Comparison of ENCODE assay signal across 26 cellular contexts in genomic region chr5:122943050-122943698, GRCh38.
DNase-seq lines count a peak whose midpoint lies in the region; ATAC-seq and TF ChIP-seq lines count a peak whose summit lies in the region.
"Had no signal": no experiment of that assay in that cellular context is flagged by ENCODE, and none has a peak within 500 bp of the region (broad histone marks: within the 10 kb centered on the region; RNA-seq: fewer than 3 reads in every experiment).

No MANE protein-coding gene starts in this region.

- CTCF ChIA-PET in MCF 10A (lab: Yijun Ruan, JAX) = interaction anchor here (0.6 to 1.4 kb wide), 3 partner anchors 20 to 47 kb away, joined by 4 to 5 read pairs (median 4); no protein-coding TSS in a partner anchor

- H3K4me3 ChIP-seq in breast epithelium (no peak overlapping the region), fibroblast of lung (replicated peaks in 1 of 4; ENCODE audit: control extremely low read depth in 1 of 4, insufficient read depth in 1 of 4, low read depth in 3 of 4, low read length in 4 of 4) (no peak overlapping the region), Peyer's patch (no peak overlapping the region)
- H3K4me3 ChIP-seq: A549, adrenal gland, gastroesophageal sphincter, lower lobe of right lung, prostate gland, sigmoid colon, stomach had no signal

- no peak for ATAC-seq in activated T-cell treated with anti-CD3 and anti-CD28 coated beads, Interleukin-2, amount 50 U/mL, for 4 hours
- ATAC-seq: A549; gastroesophageal sphincter; lower lobe of right lung; naive thymus-derived CD8-positive, alpha-beta T cell had no signal

- no peak for TF ChIP-seq POLR2A in breast epithelium (IDR thresholded peaks at IDR 0.05)
- no peak for TF ChIP-seq POLR2A in Peyer's patch (IDR thresholded peaks at IDR 0.05)

- POLR2A ChIA-PET in MCF 10A (lab: Yijun Ruan, JAX) = interaction anchor here (1.0 kb wide), 1 partner anchor 568 kb away, joined by 3 read pairs; no protein-coding TSS in a partner anchor

- H3K9ac ChIP-seq in fibroblast of lung (ENCODE audit: insufficient read depth, low read length) = no peak overlapping the region

- H3K4me1 ChIP-seq in breast epithelium (no peaks in the 10 kb centered on the region), fibroblast of lung (ENCODE audit: control insufficient read depth, extremely low read depth, insufficient read depth, low read length) (no peaks in the 10 kb centered on the region), Peyer's patch (peaks cover 0 to 1% (median 0%) of the 10 kb centered on the region in 4 donors)
- H3K4me1 ChIP-seq: adrenal gland, prostate gland had no signal

- H3K4me1 Mint-ChIP-seq in MCF 10A (ENCODE audit: insufficient read depth, unreplicated experiment) (peaks cover 16% of the 10 kb centered on the region), type B pancreatic cell (ENCODE audit: unreplicated experiment) (peaks cover 22% of the 10 kb centered on the region)
- peaks cover 3% of the 10 kb centered on the region for H3K4me1 Mint-ChIP-seq in activated T-cell treated with anti-CD3 and anti-CD28 coated beads, Interleukin-2, amount 50 U/mL, for 4 hours (ENCODE audit: low read depth)
- H3K4me1 Mint-ChIP-seq: activated naive CD4-positive, alpha-beta T cell treated with anti-CD3 and anti-CD28 coated beads, Interleukin-2, amount 10 ng/mL, durations not matched to agents 7 days and 5 days; naive thymus-derived CD8-positive, alpha-beta T cell had no signal

- BruUV-seq in MCF 10A (replicated peaks; lab: Mats Ljungman, UMichigan) = no TSS peak

- no peaks in the 10 kb centered on the region for H3K79me2 ChIP-seq in fibroblast of lung (ENCODE audit: control insufficient read depth, insufficient read depth, low read length)

- intact Hi-C loops in MCF 10A (cut with micrococcal nuclease) (no loop called here), breast epithelium (cut with DNase I; ENCODE audit: low total_unique reads) (no loop called here)

- H4K20me1 ChIP-seq in fibroblast of lung (ENCODE audit: control insufficient read depth, extremely low read depth, insufficient read depth, low read length) = no peaks in the 10 kb centered on the region

- peak overlapping the region; percentile 4 for H3K27ac Mint-ChIP-seq in MCF 10A (ENCODE audit: low read depth, unreplicated experiment)
- H3K27ac Mint-ChIP-seq in type B pancreatic cell = no peak overlapping the region
- H3K27ac Mint-ChIP-seq: activated naive CD4-positive, alpha-beta T cell treated with anti-CD3 and anti-CD28 coated beads, Interleukin-2, amount 10 ng/mL, durations not matched to agents 7 days and 5 days; CD4-positive, CD25-positive, alpha-beta regulatory T cell; IgD-negative memory B cell; naive thymus-derived CD8-positive, alpha-beta T cell had no signal

- H3K27ac ChIP-seq in breast epithelium = no peak overlapping the region
- no peak overlapping the region for H3K27ac ChIP-seq in fibroblast of lung (ENCODE audit: insufficient read depth, low read length)
- H3K27ac ChIP-seq in Peyer's patch = no peak overlapping the region
- H3K27ac ChIP-seq: A549, adrenal gland, gastroesophageal sphincter, lower lobe of right lung, prostate gland, stomach had no signal

- H3K9me3 Mint-ChIP-seq in MCF 10A (ENCODE audit: unreplicated experiment) (no peaks in the 10 kb centered on the region), type B pancreatic cell (peaks cover 8% of the 10 kb centered on the region)
- H3K9me3 Mint-ChIP-seq in activated T-cell treated with anti-CD3 and anti-CD28 coated beads, Interleukin-2, amount 50 U/mL, for 4 hours = no peaks in the 10 kb centered on the region
- H3K9me3 Mint-ChIP-seq: activated naive CD4-positive, alpha-beta T cell treated with anti-CD3 and anti-CD28 coated beads, Interleukin-2, amount 10 ng/mL, durations not matched to agents 7 days and 5 days; CD4-positive, CD25-positive, alpha-beta regulatory T cell; IgD-negative memory B cell; naive thymus-derived CD8-positive, alpha-beta T cell had no signal

- DNase-seq in MCF 10A (ENCODE audit: unreplicated experiment) (no peak), breast epithelium (ENCODE audit: low spot score in 2 of 2) (no peak), NCI-H2171 (lab: John Stamatoyannopoulos, UW) (peak; percentile 21), fibroblast of lung (ENCODE audit: low read depth in 2 of 2) (no peak), type B pancreatic cell (ENCODE audit: extremely low spot score, unreplicated experiment) (no peak), NCI-H2196 treated with DMSO at 0.1 percent for 48 hours (lab: John Stamatoyannopoulos, UW; ENCODE audit: unreplicated experiment) (no peak), Peyer's patch (no peak)
- DNase-seq in activated T-cell treated with anti-CD3 and anti-CD28 coated beads, Interleukin-2, amount 50 U/mL, for 4 hours = no peak
- DNase-seq: activated CD4-positive, alpha-beta T cell treated with anti-CD3 and anti-CD28 coated beads, Interleukin-2, amount 50 U/mL, for 4 hours; activated naive CD4-positive, alpha-beta T cell treated with anti-CD3 and anti-CD28 coated beads, Interleukin-2, amount 10 ng/mL, durations not matched to agents 7 days and 5 days; adrenal gland; CD4-positive, CD25-positive, alpha-beta regulatory T cell; cerebellar nuclear complex; hippocampal formation; lower lobe of right lung; naive thymus-derived CD8-positive, alpha-beta T cell; NCI-H1092; NCI-H774; occipital lobe; sigmoid colon; stimulated activated CD4-positive, alpha-beta T cell treated with anti-CD3 and anti-CD28 coated beads, Interleukin-4, amount 100 ng/mL, for 1 hour; stomach had no signal

- no peaks in the 10 kb centered on the region for H3K27me3 ChIP-seq in breast epithelium
- no peaks in the 10 kb centered on the region for H3K27me3 ChIP-seq in fibroblast of lung (ENCODE audit: control insufficient read depth, insufficient read depth, low read length)
- no peaks in the 10 kb centered on the region for H3K27me3 ChIP-seq in Peyer's patch
- H3K27me3 ChIP-seq: adrenal gland, gastroesophageal sphincter, sigmoid colon, stomach had no signal

- H3K4me2 ChIP-seq in fibroblast of lung (ENCODE audit: extremely low read depth, insufficient read depth, low read length) = peak overlapping the region; percentile 19
- H3K4me2 ChIP-seq: A549 had no signal

- H3K4me3 Mint-ChIP-seq in MCF 10A (ENCODE audit: unreplicated experiment) (no peak overlapping the region), type B pancreatic cell (peak overlapping the region; percentile 6)
- H3K4me3 Mint-ChIP-seq in activated T-cell treated with anti-CD3 and anti-CD28 coated beads, Interleukin-2, amount 50 U/mL, for 4 hours = no peak overlapping the region
- H3K4me3 Mint-ChIP-seq: activated naive CD4-positive, alpha-beta T cell treated with anti-CD3 and anti-CD28 coated beads, Interleukin-2, amount 10 ng/mL, durations not matched to agents 7 days and 5 days; CD4-positive, CD25-positive, alpha-beta regulatory T cell; IgD-negative memory B cell; naive thymus-derived CD8-positive, alpha-beta T cell had no signal

- H3K36me3 Mint-ChIP-seq in MCF 10A (ENCODE audit: insufficient read depth, unreplicated experiment) (peaks cover 39% of the 10 kb centered on the region), type B pancreatic cell (peaks cover 15% of the 10 kb centered on the region)
- H3K36me3 Mint-ChIP-seq in activated T-cell treated with anti-CD3 and anti-CD28 coated beads, Interleukin-2, amount 50 U/mL, for 4 hours (ENCODE audit: insufficient read depth) = peaks cover 12% of the 10 kb centered on the region
- H3K36me3 Mint-ChIP-seq: activated naive CD4-positive, alpha-beta T cell treated with anti-CD3 and anti-CD28 coated beads, Interleukin-2, amount 10 ng/mL, durations not matched to agents 7 days and 5 days had no signal

- no peak overlapping the region for H2AFZ ChIP-seq in fibroblast of lung (ENCODE audit: low read length)

- no peaks in the 10 kb centered on the region for H3K36me3 ChIP-seq in breast epithelium
- H3K36me3 ChIP-seq in fibroblast of lung (ENCODE audit: control insufficient read depth, insufficient read depth, low read length) = no peaks in the 10 kb centered on the region
- H3K36me3 ChIP-seq in Peyer's patch = no peaks in the 10 kb centered on the region
- H3K36me3 ChIP-seq: adrenal gland, prostate gland had no signal

- H3K9me3 ChIP-seq in breast epithelium = no peaks in the 10 kb centered on the region
- H3K9me3 ChIP-seq in fibroblast of lung (ENCODE audit: control insufficient read depth, insufficient read depth, low read depth, low read length) = no peaks in the 10 kb centered on the region
- no peaks in the 10 kb centered on the region for H3K9me3 ChIP-seq in Peyer's patch
- H3K9me3 ChIP-seq: A549, adrenal gland, gastroesophageal sphincter, lower lobe of right lung, prostate gland, sigmoid colon, stomach had no signal

- TF ChIP-seq CTCF in MCF 10A (IDR thresholded peaks at IDR 0.05; ENCODE audit: unreplicated experiment) (no peak), breast epithelium (IDR thresholded peaks at IDR 0.05) (no peak), fibroblast of lung (conservative IDR thresholded peaks at IDR 0.05 in 1 of 2, IDR thresholded peaks at IDR 0.05 in 1 of 2; ENCODE audit: low read depth in 1 of 2, low read length in 2 of 2) (no peak), type B pancreatic cell (conservative IDR thresholded peaks at IDR 0.05) (no peak), Peyer's patch (IDR thresholded peaks at IDR 0.05) (no peak)

- H3K27me3 Mint-ChIP-seq in MCF 10A (ENCODE audit: insufficient read depth, unreplicated experiment) (no peaks in the 10 kb centered on the region), type B pancreatic cell (no peaks in the 10 kb centered on the region)
- no peaks in the 10 kb centered on the region for H3K27me3 Mint-ChIP-seq in activated T-cell treated with anti-CD3 and anti-CD28 coated beads, Interleukin-2, amount 50 U/mL, for 4 hours (ENCODE audit: low read depth)
- H3K27me3 Mint-ChIP-seq: activated naive CD4-positive, alpha-beta T cell treated with anti-CD3 and anti-CD28 coated beads, Interleukin-2, amount 10 ng/mL, durations not matched to agents 7 days and 5 days; CD4-positive, CD25-positive, alpha-beta regulatory T cell; IgD-negative memory B cell had no signal
